ENCODE assay signal across 13 cellular contexts in genomic region chr10:123835575-123835974, GRCh38. TPM values are rescaled to one million over a fixed set of nuclear protein-coding genes. Genes with fewer than 3 reads are reported as not detected.
DNase-seq lines count a peak whose midpoint lies in the region; ATAC-seq and TF ChIP-seq lines count a peak whose summit lies in the region.
"Had no signal": no experiment of that assay in that cellular context is flagged by ENCODE, and none has a peak within 500 bp of the region (broad histone marks: within the 10 kb centered on the region; RNA-seq: fewer than 3 reads in every experiment).

No MANE protein-coding gene starts in this region.

- H3K27me3 Mint-ChIP-seq in nephron progenitor cell (ENCODE audit: low read depth, poor library complexity), result peaks cover 28% of the 10 kb centered on the region

- no peaks in the 10 kb centered on the region for H3K36me3 Mint-ChIP-seq in nephron progenitor cell (ENCODE audit: low read depth)
- H3K36me3 Mint-ChIP-seq: activated naive CD4-positive, alpha-beta T cell treated with anti-CD3 and anti-CD28 coated beads, Interleukin-2, amount 10 ng/mL, durations not matched to agents 7 days and 5 days had no signal

- H3K27ac Mint-ChIP-seq in nephron progenitor cell, result no peak overlapping the region
- H3K27ac Mint-ChIP-seq: activated naive CD4-positive, alpha-beta T cell treated with anti-CD3 and anti-CD28 coated beads, Interleukin-2, amount 10 ng/mL, durations not matched to agents 7 days and 5 days had no signal

- WGBS in gastroesophageal sphincter (ENCODE audit: low coverage in 1 of 2), 2 donors, result 0 to 23% methylated on average over 1 to 2 of the region's 5 CpGs

- H3K4me1 Mint-ChIP-seq in nephron progenitor cell, result peaks cover 11% of the 10 kb centered on the region
- H3K4me1 Mint-ChIP-seq: activated naive CD4-positive, alpha-beta T cell treated with anti-CD3 and anti-CD28 coated beads, Interleukin-2, amount 10 ng/mL, durations not matched to agents 7 days and 5 days had no signal

- H3K36me3 ChIP-seq in gastroesophageal sphincter, result no peaks in the 10 kb centered on the region
- H3K36me3 ChIP-seq: upper lobe of right lung had no signal

- H3K4me3 ChIP-seq in gastroesophageal sphincter, result no peak overlapping the region
- H3K4me3 ChIP-seq: upper lobe of right lung had no signal

- H3K4me1 ChIP-seq in gastroesophageal sphincter, result peaks cover 3 to 57% (median 13%) of the 10 kb centered on the region in 3 donors
- H3K4me1 ChIP-seq: foreskin keratinocyte, upper lobe of right lung had no signal

- TF ChIP-seq EP300 in gastroesophageal sphincter (IDR thresholded peaks at IDR 0.05), result no peak

- no peak for TF ChIP-seq POLR2A in gastroesophageal sphincter (IDR thresholded peaks at IDR 0.05)

- no peaks in the 10 kb centered on the region for H3K9me3 ChIP-seq in gastroesophageal sphincter
- H3K9me3 ChIP-seq: upper lobe of right lung had no signal

- H3K27me3 ChIP-seq in gastroesophageal sphincter, result no peaks in the 10 kb centered on the region
- H3K27me3 ChIP-seq: upper lobe of right lung had no signal

- TF ChIP-seq CTCF in gastroesophageal sphincter (IDR thresholded peaks at IDR 0.05) (no peak), nephron progenitor cell (IDR thresholded peaks at IDR 0.05) (no peak)

- H3K27ac ChIP-seq in gastroesophageal sphincter, result peak overlapping the region; percentile 3 to 81 (median 76)
- H3K27ac ChIP-seq: foreskin keratinocyte, upper lobe of right lung had no signal

- no peak overlapping the region for H3K4me3 Mint-ChIP-seq in nephron progenitor cell
- H3K4me3 Mint-ChIP-seq: activated naive CD4-positive, alpha-beta T cell treated with anti-CD3 and anti-CD28 coated beads, Interleukin-2, amount 10 ng/mL, durations not matched to agents 7 days and 5 days had no signal

- H3K9me3 Mint-ChIP-seq in nephron progenitor cell, result no peaks in the 10 kb centered on the region
- H3K9me3 Mint-ChIP-seq: activated naive CD4-positive, alpha-beta T cell treated with anti-CD3 and anti-CD28 coated beads, Interleukin-2, amount 10 ng/mL, durations not matched to agents 7 days and 5 days had no signal

- ATAC-seq in GM18508 (IDR thresholded peaks at IDR 0.05; ENCODE audit: insufficient read depth, unreplicated experiment), result peak; percentile 90
- ATAC-seq in GM21423 (IDR thresholded peaks at IDR 0.05; ENCODE audit: unreplicated experiment), result peak; percentile 97
- ATAC-seq in HG03060 (IDR thresholded peaks at IDR 0.05; ENCODE audit: low read depth, unreplicated experiment), result peak; percentile 97
- ATAC-seq in gastroesophageal sphincter, result peak; percentile 58
- ATAC-seq: foreskin keratinocyte, upper lobe of right lung had no signal

- no peak for DNase-seq in stimulated activated naive CD4-positive, alpha-beta T cell treated with Interleukin-2 at 50 U/mL for 16 hours (lab: John Stamatoyannopoulos, UW)
- DNase-seq in HUDEP-2 (lab: John Stamatoyannopoulos, UW; ENCODE audit: unreplicated experiment in 76 of 76) (no peak), nephron progenitor cell (no peak)
- no peak for DNase-seq in activated naive CD4-positive, alpha-beta T cell treated with anti-CD3 and anti-CD28 coated beads, Interleukin-2, amount 50 U/mL, for 16 hours
- DNase-seq: activated naive CD4-positive, alpha-beta T cell treated with anti-CD3 and anti-CD28 coated beads, Interleukin-2, amount 10 ng/mL, durations not matched to agents 7 days and 5 days; foreskin keratinocyte; GDM1; posterior cingulate gyrus; upper lobe of right lung had no signal

RNA-seq across cellular contexts. Expression of gene CPXM2, which starts 56.0 kb away (rescaled TPM):
- total RNA-seq in gastroesophageal sphincter, result 100 to 1,000 TPM in 1 of 4 donors, 10 to 100 TPM in 3; 57.1 to 165 (median 85.1) TPM
- total RNA-seq: foreskin keratinocyte had no signal
